ENCODE assay signal across 1 cellular context in the genomic region with DNA sequence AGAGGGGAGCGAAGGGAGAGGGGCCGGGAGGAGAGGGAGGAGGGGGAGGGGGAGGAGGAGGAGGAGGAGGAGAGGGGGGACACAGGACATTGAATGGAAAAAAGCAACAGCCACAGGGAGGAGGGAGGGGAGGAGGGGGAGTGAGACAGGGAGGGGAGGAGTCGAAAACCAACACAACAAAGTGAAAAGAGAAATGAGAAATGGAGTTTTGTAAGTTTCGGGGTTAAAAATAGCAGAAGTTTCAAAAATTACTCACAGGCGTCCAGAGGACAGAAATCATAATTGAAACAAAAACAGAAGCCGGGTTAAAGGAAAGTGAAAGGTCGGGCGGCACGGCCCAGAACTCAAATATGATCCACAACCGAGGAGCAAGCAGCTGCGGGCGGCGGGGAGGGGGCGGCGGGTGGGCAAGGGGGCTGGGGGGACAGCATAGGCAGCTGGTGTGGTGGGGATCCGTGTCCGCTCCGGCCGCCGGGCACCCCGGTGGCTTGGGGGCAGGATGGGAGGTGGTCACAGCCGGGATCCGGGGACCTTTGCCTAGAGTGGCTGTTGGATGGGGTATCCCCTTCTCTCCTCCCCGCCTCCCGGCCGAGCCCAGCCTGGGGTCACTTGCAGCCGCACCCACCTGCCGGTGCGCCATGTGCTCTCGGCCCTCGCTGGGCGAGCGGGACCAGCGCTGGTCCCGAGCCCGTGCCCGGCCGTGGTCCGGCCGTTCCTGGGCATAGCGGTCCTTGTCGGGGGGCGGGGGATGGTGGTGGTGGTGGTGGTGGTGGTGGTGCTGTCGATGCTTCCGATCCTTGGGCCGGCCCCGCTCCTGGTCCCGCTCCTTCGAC.
TF ChIP-seq lines count a peak whose summit lies in the region.

No MANE protein-coding gene starts in this region.

TF ChIP-seq in endothelial cell of umbilical vein, 7 proteins besides CTCF, POLR2A, EP300 and RAD21 (continued from another document):
- TF ChIP-seq, protein P1, sequence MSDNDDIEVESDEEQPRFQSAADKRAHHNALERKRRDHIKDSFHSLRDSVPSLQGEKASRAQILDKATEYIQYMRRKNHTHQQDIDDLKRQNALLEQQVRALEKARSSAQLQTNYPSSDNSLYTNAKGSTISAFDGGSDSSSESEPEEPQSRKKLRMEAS (IDR thresholded peaks at IDR 0.05; ENCODE audit: insufficient read depth, insufficient read length) = no peak
- no peak for TF ChIP-seq FOS (IDR thresholded peaks at IDR 0.05; ENCODE audit: borderline replicate concordance, insufficient read depth, low read length)
- TF ChIP-seq MYC (IDR thresholded peaks at IDR 0.05; ENCODE audit: low read depth, low read length) = no peak
